10 cellular contexts compared by ENCODE assay signal in genomic region chr2:68837861-68838341, GRCh38. TPM values are rescaled to one million over a fixed set of nuclear protein-coding genes. Genes with fewer than 3 reads are reported as not detected.
A peak's percentile ranks its signal among the peaks of the same experiment; 100 is the strongest.
DNase-seq lines count a peak whose midpoint lies in the region; ATAC-seq lines count a peak whose summit lies in the region.
"Had no signal": no experiment of that assay in that cellular context is flagged by ENCODE, and none has a peak within 500 bp of the region (broad histone marks: within the 10 kb centered on the region; RNA-seq: fewer than 3 reads in every experiment).

No MANE protein-coding gene starts in this region.

- H3K27ac Mint-ChIP-seq in activated T-helper 2 cell treated with anti-CD3 and anti-CD28 coated beads, Interferon-gamma antibody, Interleukin-2, Interleukin-4, amounts not matched to agents 10 μg/mL and 5 μg/mL and 100 μg/mL, durations not matched to agents 14 hours and 24 hours and 36 hours = peak overlapping the region; percentile 78

- no peaks in the 10 kb centered on the region for H3K9me3 Mint-ChIP-seq in activated T-helper 2 cell treated with anti-CD3 and anti-CD28 coated beads, Interferon-gamma antibody, Interleukin-2, Interleukin-4, amounts not matched to agents 10 μg/mL and 5 μg/mL and 100 μg/mL, durations not matched to agents 14 hours and 24 hours and 36 hours

- peaks cover 43% of the 10 kb centered on the region for H3K4me1 Mint-ChIP-seq in activated T-helper 2 cell treated with anti-CD3 and anti-CD28 coated beads, Interferon-gamma antibody, Interleukin-2, Interleukin-4, amounts not matched to agents 10 μg/mL and 5 μg/mL and 100 μg/mL, durations not matched to agents 14 hours and 24 hours and 36 hours (ENCODE audit: low read depth)

- peak; percentile 24 for DNase-seq in Daoy (ENCODE audit: low read depth)
- DNase-seq in activated T-helper 2 cell treated with anti-CD3 and anti-CD28 coated beads, Interferon-gamma antibody, Interleukin-2, Interleukin-4, amounts not matched to agents 10 μg/mL and 5 μg/mL and 100 μg/mL, durations not matched to agents 14 hours and 24 hours and 36 hours (ENCODE audit: low spot score) = no peak
- no peak for DNase-seq in mesenteric fat pad (ENCODE audit: low spot score)
- no peak for DNase-seq in DMS53 (lab: John Stamatoyannopoulos, UW)
- no peak for DNase-seq in NCI-H524 treated with DMSO at 0.1 percent for 48 hours (lab: John Stamatoyannopoulos, UW)
- no peak for DNase-seq in globus pallidus (ENCODE audit: low spot score)

- intact Hi-C loops in activated T-helper 2 cell treated with anti-CD3 and anti-CD28 coated beads, Interferon-gamma antibody, Interleukin-2, Interleukin-4, amounts not matched to agents 10 μg/mL and 5 μg/mL and 100 μg/mL, durations not matched to agents 14 hours and 24 hours and 36 hours (cut with micrococcal nuclease) = loop anchor here (1.0 to 10.0 kb wide), 7 partner anchors 41 to 453 kb away; partner anchors contain the start of genes APLF and FBXO48

- ATAC-seq in GM19035 (IDR thresholded peaks at IDR 0.05; ENCODE audit: unreplicated experiment) (peak; percentile 59), HG03066 (IDR thresholded peaks at IDR 0.05; ENCODE audit: low read depth, unreplicated experiment) (peak; percentile 54)

- H3K4me3 Mint-ChIP-seq in activated T-helper 2 cell treated with anti-CD3 and anti-CD28 coated beads, Interferon-gamma antibody, Interleukin-2, Interleukin-4, amounts not matched to agents 10 μg/mL and 5 μg/mL and 100 μg/mL, durations not matched to agents 14 hours and 24 hours and 36 hours (ENCODE audit: low read depth) = no peak overlapping the region

- no peaks in the 10 kb centered on the region for H3K36me3 Mint-ChIP-seq in activated T-helper 2 cell treated with anti-CD3 and anti-CD28 coated beads, Interferon-gamma antibody, Interleukin-2, Interleukin-4, amounts not matched to agents 10 μg/mL and 5 μg/mL and 100 μg/mL, durations not matched to agents 14 hours and 24 hours and 36 hours (ENCODE audit: low read depth)

- peaks cover 1% of the 10 kb centered on the region for H3K27me3 Mint-ChIP-seq in activated T-helper 2 cell treated with anti-CD3 and anti-CD28 coated beads, Interferon-gamma antibody, Interleukin-2, Interleukin-4, amounts not matched to agents 10 μg/mL and 5 μg/mL and 100 μg/mL, durations not matched to agents 14 hours and 24 hours and 36 hours (ENCODE audit: low read depth)

RNA-seq across cellular contexts. Expression of gene BMP10, which starts 33.3 kb away (rescaled TPM):
- total RNA-seq in Daoy (2014; rRNA removed; shearing (Covaris generic)) = not detected in 2 replicates
- not detected in 2 replicates for total RNA-seq in activated T-helper 2 cell treated with anti-CD3 and anti-CD28 coated beads, Interferon-gamma antibody, Interleukin-2, Interleukin-4, amounts not matched to agents 10 μg/mL and 5 μg/mL and 100 μg/mL, durations not matched to agents 14 hours and 24 hours and 36 hours
- total RNA-seq in mesenteric fat pad = not detected
- total RNA-seq: H1, Peyer's patch had no signal
